ENCODE assay signal across 18 cellular contexts in genomic region chr2:105721991-105722511, GRCh38.
"Had no signal": no experiment of that assay in that cellular context is flagged by ENCODE, and none has a peak within 500 bp of the region (broad histone marks: within the 10 kb centered on the region; RNA-seq: fewer than 3 reads in every experiment).

No MANE protein-coding gene starts in this region.

- H3K4me3 ChIP-seq: cardiac muscle cell, esophagus squamous epithelium, neural progenitor cell, transverse colon, vagina had no signal

- H3K9me3 ChIP-seq: transverse colon, vagina had no signal

- FAIRE-seq: endothelial cell of umbilical vein had no signal

- DNase-seq: activated CD4-positive, alpha-beta T cell treated with anti-CD3 and anti-CD28 coated beads for 48 hours; activated gamma-delta T cell treated with Interleukin-2 at 50 U/mL for 16 hours; activated T-cell treated with anti-CD3 and anti-CD28 coated beads, Interleukin-2, amount 50 U/mL, for 4 hours; amygdala; dermis blood vessel endothelial cell; effector memory CD4-positive, alpha-beta T cell; esophagus squamous epithelium; left ventricle myocardium superior; stimulated activated naive CD4-positive, alpha-beta T cell; substantia nigra; transverse colon had no signal

- H3K36me3 Mint-ChIP-seq: neural progenitor cell had no signal

- H3K27me3 ChIP-seq: cardiac muscle cell, esophagus squamous epithelium, neural progenitor cell, transverse colon, vagina had no signal

- H3K36me3 ChIP-seq: cardiac muscle cell, esophagus squamous epithelium, neural progenitor cell, transverse colon, vagina had no signal

- H3K27ac Mint-ChIP-seq: activated naive CD4-positive, alpha-beta T cell treated with anti-CD3 and anti-CD28 coated beads, Interleukin-2, amount 50 U/mL, for 72 hours; neural progenitor cell; progenitor cell of endocrine pancreas had no signal

- H2AFZ ChIP-seq: neural progenitor cell had no signal

- H3K27ac ChIP-seq: cardiac muscle cell, esophagus squamous epithelium, neural progenitor cell, transverse colon, vagina, VCaP had no signal

- H3K4me1 ChIP-seq: transverse colon, vagina had no signal

- H3K9ac ChIP-seq: neural progenitor cell had no signal

- H3K4me3 Mint-ChIP-seq: activated T-cell treated with anti-CD3 and anti-CD28 coated beads, Interleukin-2, amount 50 U/mL, for 4 hours; neural progenitor cell had no signal

- H3K4me2 ChIP-seq: neural progenitor cell had no signal

- ATAC-seq: left ventricle myocardium superior had no signal
